In genomic region chr3:63344676-63345075, GRCh38 we compare ENCODE assay signal across 1 cellular context.
TF ChIP-seq lines count a peak whose summit lies in the region.

No MANE protein-coding gene starts in this region.

TF ChIP-seq in neural cell, 6 proteins besides CTCF, POLR2A, EP300 and RAD21:
- TF ChIP-seq REST (IDR thresholded peaks at IDR 0.05; ENCODE audit: borderline replicate concordance) = no peak
- TF ChIP-seq POLR2AphosphoS5 (IDR thresholded peaks at IDR 0.05) = no peak
- no peak for TF ChIP-seq MXI1 (conservative IDR thresholded peaks at IDR 0.05; ENCODE audit: poor library complexity, severe bottlenecking)
- TF ChIP-seq EZH2 (IDR thresholded peaks at IDR 0.05; ENCODE audit: borderline replicate concordance, insufficient read depth, low read length, poor library complexity, severe bottlenecking) = no peak
- no peak for TF ChIP-seq SMC3 (conservative IDR thresholded peaks at IDR 0.05; ENCODE audit: poor library complexity)
- TF ChIP-seq TAF1 (IDR thresholded peaks at IDR 0.05; ENCODE audit: low read depth) = no peak
